7 cellular contexts compared by ENCODE assay signal in the genomic region with DNA sequence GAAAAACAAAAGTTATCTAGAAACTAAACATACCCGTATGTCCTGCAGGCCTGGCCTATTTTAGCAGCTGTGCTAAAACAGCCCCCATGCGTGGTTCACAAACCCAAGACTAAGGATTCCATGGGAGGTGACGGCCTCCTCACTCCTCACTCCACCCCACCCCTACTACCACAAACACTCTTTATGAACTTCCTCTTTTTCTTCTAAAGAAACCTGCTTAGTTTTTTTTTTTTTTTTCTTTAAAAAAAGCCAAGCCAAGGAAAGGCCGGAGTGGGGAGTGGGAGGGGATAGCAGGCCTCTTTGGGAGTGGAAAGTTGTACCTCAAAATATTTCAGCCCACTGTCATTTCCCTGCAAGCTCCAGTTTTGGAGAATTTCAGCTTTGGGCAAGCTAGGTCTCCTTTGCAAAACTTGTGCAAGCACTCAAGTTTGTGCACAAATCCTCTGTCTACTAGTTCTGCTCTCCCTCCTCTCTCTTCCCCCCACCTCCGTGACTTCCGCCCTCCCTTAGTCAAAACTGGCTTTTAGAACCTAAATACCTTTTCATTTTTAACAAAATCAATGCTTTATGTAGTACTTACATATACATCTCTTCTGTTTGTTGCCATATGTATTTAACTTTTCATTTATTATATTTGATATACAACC.
DNase-seq lines count a peak whose midpoint lies in the region; ATAC-seq and TF ChIP-seq lines count a peak whose summit lies in the region.

No MANE protein-coding gene starts in this region.

- peak overlapping the region; percentile 95; the same call in 1 of the 2 replicates for H2AFZ ChIP-seq in OCI-LY3 (ENCODE audit: low read depth, low read length)

- H3K4me3 ChIP-seq in OCI-LY3 (ENCODE audit: low read length) (peak overlapping the region; percentile 81), muscle layer of colon (ENCODE audit: low read depth in 1 of 2, low read length in 2 of 2) (peak overlapping the region; percentile 71 to 92)

- H3K9me3 Mint-ChIP-seq in central memory CD8-positive, alpha-beta T cell, result no peaks in the 10 kb centered on the region

- peak overlapping the region; percentile 95 for H3K27ac Mint-ChIP-seq in central memory CD8-positive, alpha-beta T cell (ENCODE audit: low read depth)

- H3K27ac ChIP-seq in OCI-LY3 (ENCODE audit: low read length) (peak overlapping the region; percentile 88), muscle layer of colon (ENCODE audit: low read depth, low read length) (peak overlapping the region; percentile 94)

- no peaks in the 10 kb centered on the region for H3K27me3 Mint-ChIP-seq in central memory CD8-positive, alpha-beta T cell

- peaks cover 8% of the 10 kb centered on the region; the same call in 1 of the 2 replicates for H3K9me3 ChIP-seq in OCI-LY3 (ENCODE audit: insufficient read depth, low read length)
- H3K9me3 ChIP-seq in muscle layer of colon (ENCODE audit: low read length), result no peaks in the 10 kb centered on the region

- H3K4me1 ChIP-seq in OCI-LY3 (ENCODE audit: low read length) (peaks cover 70% of the 10 kb centered on the region), muscle layer of colon (ENCODE audit: insufficient read depth, low read length) (peaks cover 36% of the 10 kb centered on the region)

- peak overlapping the region; percentile 98 for H3K4me2 ChIP-seq in OCI-LY3 (ENCODE audit: low read length)

- H3K27me3 ChIP-seq in OCI-LY3 (ENCODE audit: low read depth, low read length) (peaks cover 3% of the 10 kb centered on the region; the same call in 1 of the 2 replicates), muscle layer of colon (ENCODE audit: control insufficient read depth in 1 of 2, insufficient read depth in 2 of 2, low read length in 2 of 2) (no peaks in the 10 kb centered on the region)

- H3K4me1 Mint-ChIP-seq in central memory CD8-positive, alpha-beta T cell, result peaks cover 61% of the 10 kb centered on the region

- H3K36me3 ChIP-seq in OCI-LY3 (replicated peaks; ENCODE audit: low read depth, low read length) (peaks cover 19% of the 10 kb centered on the region), muscle layer of colon (ENCODE audit: insufficient read depth, low read length) (peaks cover 8% of the 10 kb centered on the region)

- peak overlapping the region; percentile 94 for H3K4me3 Mint-ChIP-seq in central memory CD8-positive, alpha-beta T cell

- peak; percentile 54 for ATAC-seq in GM18867 (IDR thresholded peaks at IDR 0.05; ENCODE audit: unreplicated experiment)
- peak; percentile 51 for ATAC-seq in HG02759 (IDR thresholded peaks at IDR 0.05; ENCODE audit: unreplicated experiment)
- ATAC-seq in central memory CD8-positive, alpha-beta T cell (replicated peaks; ENCODE audit: extremely low read depth, poor library complexity, severe bottlenecking), result peak; percentile 37

- peaks cover 15% of the 10 kb centered on the region for H3K36me3 Mint-ChIP-seq in central memory CD8-positive, alpha-beta T cell (ENCODE audit: insufficient read depth)

- no peaks in the 10 kb centered on the region for H3K79me2 ChIP-seq in OCI-LY3 (ENCODE audit: low read length)

- in situ Hi-C loops in ACHN (cut with HindIII; ENCODE audit: low pct_ligation_motif_present, low pct_unique_long_range_greater_than_20kb, low sequenced_read_pairs), result no loop called here

- peak overlapping the region; percentile 90 for H3K9ac ChIP-seq in OCI-LY3 (ENCODE audit: low read length)
- H3K9ac ChIP-seq in muscle layer of colon (ENCODE audit: low read length), result peak overlapping the region; percentile 88

- no peak for DNase-seq in central memory CD8-positive, alpha-beta T cell (ENCODE audit: low spot score in 2 of 2)
- DNase-seq in ACHN (no peak), 8988T (no peak)

- no peaks in the 10 kb centered on the region for H4K20me1 ChIP-seq in OCI-LY3 (ENCODE audit: insufficient read depth, low read length)

- TF ChIP-seq CTCF in OCI-LY3 (IDR thresholded peaks at IDR 0.05; ENCODE audit: low read depth, low read length), result no peak
